In genomic region chr10:24209421-24209770, GRCh38 we compare ENCODE assay signal across 8 cellular contexts. TPM values are rescaled to one million over a fixed set of nuclear protein-coding genes. Genes with fewer than 3 reads are reported as not detected.
DNase-seq lines count a peak whose midpoint lies in the region; ATAC-seq and TF ChIP-seq lines count a peak whose summit lies in the region.

No MANE protein-coding gene starts in this region.

- 3 to 8% (median 3%) methylated on average over 5 of the region's 5 CpGs for WGBS in spleen, 5 donors

- peaks cover 73% of the 10 kb centered on the region for H3K27me3 Mint-ChIP-seq in activated T-cell treated with anti-CD3 and anti-CD28 coated beads, Interleukin-2, amount 50 U/mL, for 24 hours

- H3K4me3 Mint-ChIP-seq in activated T-cell treated with anti-CD3 and anti-CD28 coated beads, Interleukin-2, amount 50 U/mL, for 24 hours, result peak overlapping the region; percentile 72

- no peaks in the 10 kb centered on the region for H3K36me3 ChIP-seq in spleen

- peak overlapping the region; percentile 32 to 89 (median 78) for H3K27ac ChIP-seq in spleen

- peaks cover 33% of the 10 kb centered on the region for H3K4me1 Mint-ChIP-seq in activated T-cell treated with anti-CD3 and anti-CD28 coated beads, Interleukin-2, amount 50 U/mL, for 24 hours (ENCODE audit: low read depth)

- peaks cover 0 to 44% (median 13%) of the 10 kb centered on the region in 6 donors for H3K4me1 ChIP-seq in spleen

- no peak for TF ChIP-seq CTCF in spleen (IDR thresholded peaks at IDR 0.05 in 8 of 11, conservative IDR thresholded peaks at IDR 0.05 in 3 of 11)

- intact Hi-C loops in left ventricle myocardium superior (cut with micrococcal nuclease), result no loop called here
- intact Hi-C loops in spleen (cut with DNase I; ENCODE audit: low total_unique reads), result loop anchor here (10.0 kb wide), 1 partner anchor 155 kb away; no protein-coding TSS in a partner anchor

- no peaks in the 10 kb centered on the region for H3K36me3 Mint-ChIP-seq in activated T-cell treated with anti-CD3 and anti-CD28 coated beads, Interleukin-2, amount 50 U/mL, for 24 hours (ENCODE audit: low read depth)

- peak; percentile 33 for ATAC-seq in HG03108 (IDR thresholded peaks at IDR 0.05; ENCODE audit: unreplicated experiment)
- peak; percentile 10 for ATAC-seq in left ventricle myocardium superior

- no peak for TF ChIP-seq POLR2A in spleen (IDR thresholded peaks at IDR 0.05)

- peak overlapping the region; percentile 90 for H3K27ac Mint-ChIP-seq in activated T-cell treated with anti-CD3 and anti-CD28 coated beads, Interleukin-2, amount 50 U/mL, for 24 hours

- peak overlapping the region; percentile 2 to 68 (median 34) for H3K4me3 ChIP-seq in spleen

- H3K9me3 ChIP-seq in spleen, result no peaks in the 10 kb centered on the region

- H3K27me3 ChIP-seq in spleen (replicated peaks in 1 of 7), result peaks cover 0 to 26% (median 0%) of the 10 kb centered on the region in 7 donors

- peaks cover 5% of the 10 kb centered on the region for H3K9me3 Mint-ChIP-seq in activated T-cell treated with anti-CD3 and anti-CD28 coated beads, Interleukin-2, amount 50 U/mL, for 24 hours

- peak; percentile 31 to 43 (median 37) for DNase-seq in stimulated activated CD4-positive, alpha-beta T cell treated with anti-CD3 and anti-CD28 coated beads, Interleukin-12 subunit alpha, Interleukin-12 subunit beta, amount 100 ng/mL, for 48 hours (ENCODE audit: low read depth in 2 of 3, low spot score in 1 of 3)
- no peak for DNase-seq in stimulated activated CD4-positive, alpha-beta T cell treated with anti-CD3 and anti-CD28 coated beads, Interleukin-12 subunit alpha, Interleukin-12 subunit beta, amount 100 ng/mL, for 4 hours
- DNase-seq in activated T-cell treated with anti-CD3 and anti-CD28 coated beads, Interleukin-2, amount 50 U/mL, for 24 hours, result peak; percentile 39
- DNase-seq in left ventricle myocardium superior (no peak), spleen (no peak), NCI-H1105 (lab: John Stamatoyannopoulos, UW) (no peak), SK-N-DZ (ENCODE audit: low spot score) (no peak)

RNA-seq across cellular contexts. Expression of gene KIAA1217, which starts 0.5 kb away (rescaled TPM):
- total RNA-seq in left ventricle myocardium superior (46.6 TPM), spleen (10 to 100 TPM; 14.8 to 40.7 (median 27.4) TPM)
- polyA plus RNA-seq in spleen, result 1 to 10 TPM; 2.2 to 5.2 (median 3.0) TPM
- polyA plus RNA-seq in SK-N-DZ (2014; cell fraction: cytosol; rRNA removed), result not detected in 2 replicates
- polyA plus RNA-seq in SK-N-DZ (2014; cell fraction: nucleus; rRNA removed), result not detected in 2 replicates

Comparison
In these comparisons a context has a peak if more than half of its experiments do, and no peak if none do; other contexts are left out.
1. DNase-seq: peak in stimulated activated CD4-positive, alpha-beta T cell treated with anti-CD3 and anti-CD28 coated beads, Interleukin-12 subunit alpha, Interleukin-12 subunit beta, amount 100 ng/mL, for 48 hours (3 of 3) and activated T-cell treated with anti-CD3 and anti-CD28 coated beads, Interleukin-2, amount 50 U/mL, for 24 hours (single experiment); none in stimulated activated CD4-positive, alpha-beta T cell treated with anti-CD3 and anti-CD28 coated beads, Interleukin-12 subunit alpha, Interleukin-12 subunit beta, amount 100 ng/mL, for 4 hours (single experiment), left ventricle myocardium superior (single experiment), spleen (single experiment), NCI-H1105 (single experiment) and SK-N-DZ (single experiment).